13 cellular contexts compared by ENCODE assay signal in the genomic region with DNA sequence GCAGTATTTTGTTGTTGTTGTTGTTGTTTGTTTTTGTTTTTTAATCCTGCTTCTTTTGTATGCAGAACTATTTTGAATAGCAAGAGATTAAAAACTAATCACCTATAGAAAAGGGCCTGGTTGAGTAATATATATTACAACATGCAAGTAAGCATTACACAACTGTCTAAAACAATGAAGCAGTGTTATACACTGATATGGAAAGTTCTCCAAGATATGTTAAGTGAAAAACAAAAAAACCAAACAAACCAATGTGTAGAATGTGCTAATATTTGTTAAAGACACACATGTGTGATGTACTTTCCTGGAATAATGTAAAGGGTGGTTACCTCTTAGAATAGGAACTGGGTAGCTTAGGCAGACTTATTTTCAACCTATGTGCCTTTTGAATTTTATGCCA.
A peak's percentile ranks its signal among the peaks of the same experiment; 100 is the strongest.
DNase-seq lines count a peak whose midpoint lies in the region; FAIRE-seq and TF ChIP-seq lines count a peak whose summit lies in the region.
"Had no signal": no experiment of that assay in that cellular context is flagged by ENCODE, and none has a peak within 500 bp of the region (broad histone marks: within the 10 kb centered on the region; RNA-seq: fewer than 3 reads in every experiment).

No MANE protein-coding gene starts in this region.

- TF ChIP-seq POLR2A in NB4 (IDR thresholded peaks at IDR 0.05; ENCODE audit: extremely low read depth, insufficient read length): no peak

- H3K27me3 ChIP-seq in bronchial epithelial cell (ENCODE audit: control insufficient read depth, insufficient read depth, low read length): no peaks in the 10 kb centered on the region

- H3K36me3 ChIP-seq in bronchial epithelial cell (ENCODE audit: control insufficient read depth, insufficient read depth, low read length): no peaks in the 10 kb centered on the region

- DNase-seq in SKM-1 treated with dmso at 0.1 percent for 144 hours (lab: John Stamatoyannopoulos, UW; ENCODE audit: unreplicated experiment): peak; percentile 17
- no peak for DNase-seq in SKM-1 (lab: John Stamatoyannopoulos, UW; ENCODE audit: unreplicated experiment)
- peak; percentile 54 for DNase-seq in NB4 (ENCODE audit: low read depth)
- DNase-seq in bronchial epithelial cell (ENCODE audit: low read depth): peak; percentile 55
- DNase-seq in urothelium cell line (ENCODE audit: low spot score): no peak
- DNase-seq in dermis blood vessel endothelial cell: no peak
- DNase-seq in NCI-H748 treated with DMSO at 0.1 percent for 48 hours (lab: John Stamatoyannopoulos, UW): no peak
- DNase-seq in C1 segment of cervical spinal cord (lab: John Stamatoyannopoulos, UW): no peak
- DNase-seq: NCI-H1048, NCI-H1694, NCI-H2107, NCI-H226, Right ventricle myocardium superior had no signal

- TF ChIP-seq CTCF in NB4 (IDR thresholded peaks at IDR 0.05; ENCODE audit: low read depth, low read length) (no peak), bronchial epithelial cell (IDR thresholded peaks at IDR 0.05; ENCODE audit: insufficient read depth, low read length, severe bottlenecking) (no peak)

- FAIRE-seq in bronchial epithelial cell (lab: Jason Lieb, UNC): no peak
- FAIRE-seq in urothelium cell line (lab: Jason Lieb, UNC): peak; percentile 35

- H3K4me3 ChIP-seq in NB4 (ENCODE audit: low read depth, low read length) (no peak overlapping the region), bronchial epithelial cell (ENCODE audit: low read depth, low read length) (no peak overlapping the region)

Comparison
In these comparisons a context has a peak if more than half of its experiments do, and no peak if none do; other contexts are left out.
1. DNase-seq: peak in SKM-1 treated with dmso at 0.1 percent for 144 hours (single experiment), NB4 (single experiment) and bronchial epithelial cell (single experiment); none in SKM-1 (single experiment), urothelium cell line (single experiment), dermis blood vessel endothelial cell (single experiment), NCI-H748 treated with DMSO at 0.1 percent for 48 hours (single experiment) and C1 segment of cervical spinal cord (0 of 14).